ENCODE assay signal across 13 cellular contexts in the genomic region with DNA sequence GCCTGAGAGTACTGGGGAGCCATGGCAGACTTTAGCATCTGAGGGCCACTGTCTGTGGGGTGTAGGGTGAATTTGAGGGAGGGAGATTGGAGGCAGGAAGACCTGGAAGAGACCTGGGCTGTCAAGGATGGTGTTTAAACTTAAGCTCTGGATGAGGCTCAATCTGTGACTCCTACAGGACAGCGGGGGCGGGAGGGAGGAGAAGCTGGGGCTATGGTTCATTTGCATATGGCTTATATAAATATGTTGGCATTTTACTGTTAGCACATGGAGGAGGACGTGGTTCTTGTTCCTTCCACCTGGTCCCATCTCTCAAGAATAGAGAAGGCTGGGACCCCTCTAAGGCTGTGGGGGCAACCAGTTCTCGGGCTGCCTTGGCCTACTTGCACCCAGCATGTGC.
DNase-seq lines count a peak whose midpoint lies in the region; ATAC-seq and TF ChIP-seq lines count a peak whose summit lies in the region.
"Had no signal": no experiment of that assay in that cellular context is flagged by ENCODE, and none has a peak within 500 bp of the region (broad histone marks: within the 10 kb centered on the region; RNA-seq: fewer than 3 reads in every experiment).

No MANE protein-coding gene starts in this region.

- TF ChIP-seq POLR2A in transverse colon (IDR thresholded peaks at IDR 0.05), result no peak

- no peak overlapping the region for H3K9ac ChIP-seq in iPS-15b (ENCODE audit: low read depth, low read length)

- H3K27ac ChIP-seq in WERI-Rb-1 (peak overlapping the region; percentile 57), transverse colon (no peak overlapping the region)

- H3K4me3 Mint-ChIP-seq in activated naive CD8-positive, alpha-beta T cell treated with anti-CD3 and anti-CD28 coated beads, Interleukin-2, amount 10 ng/mL, durations not matched to agents 7 days and 5 days, result no peak overlapping the region
- no peak overlapping the region for H3K4me3 Mint-ChIP-seq in activated naive CD8-positive, alpha-beta T cell treated with anti-CD3 and anti-CD28 coated beads for 36 hours
- H3K4me3 Mint-ChIP-seq in type B pancreatic cell, result no peak overlapping the region

- H3K27me3 Mint-ChIP-seq in activated naive CD8-positive, alpha-beta T cell treated with anti-CD3 and anti-CD28 coated beads, Interleukin-2, amount 10 ng/mL, durations not matched to agents 7 days and 5 days, result peaks cover 33% of the 10 kb centered on the region
- peaks cover 35% of the 10 kb centered on the region for H3K27me3 Mint-ChIP-seq in activated naive CD8-positive, alpha-beta T cell treated with anti-CD3 and anti-CD28 coated beads for 36 hours
- H3K27me3 Mint-ChIP-seq in type B pancreatic cell, result peaks cover 92% of the 10 kb centered on the region

- no peaks in the 10 kb centered on the region for H3K27me3 ChIP-seq in WERI-Rb-1 (ENCODE audit: insufficient read depth, low read depth, severe bottlenecking)
- H3K27me3 ChIP-seq in iPS-15b (ENCODE audit: control insufficient read depth, insufficient read depth, low read length), result peaks cover 69% of the 10 kb centered on the region
- peaks cover 38% of the 10 kb centered on the region for H3K27me3 ChIP-seq in transverse colon

- H3K9me3 ChIP-seq in WERI-Rb-1 (ENCODE audit: severe bottlenecking) (no peaks in the 10 kb centered on the region), iPS-15b (ENCODE audit: control insufficient read depth, insufficient read depth, low read length) (no peaks in the 10 kb centered on the region), transverse colon (no peaks in the 10 kb centered on the region)

- TF ChIP-seq EP300 in transverse colon (IDR thresholded peaks at IDR 0.05; ENCODE audit: low read depth), result no peak

- H3K36me3 ChIP-seq in WERI-Rb-1, result no peaks in the 10 kb centered on the region; the same call in 1 of the 2 replicates
- no peaks in the 10 kb centered on the region for H3K36me3 ChIP-seq in iPS-15b (ENCODE audit: control insufficient read depth, insufficient read depth, low read length)
- no peaks in the 10 kb centered on the region for H3K36me3 ChIP-seq in transverse colon

- POLR2A ChIA-PET in activated naive CD8-positive, alpha-beta T cell treated with anti-CD3 and anti-CD28 coated beads, Interleukin-2, amount 10 ng/mL, durations not matched to agents 7 days and 5 days (lab: Charles Lee), result interaction anchor here (1.6 kb wide), 2 partner anchors 15 to 77 kb away, joined by 3 to 5 read pairs; no protein-coding TSS in a partner anchor

- no peaks in the 10 kb centered on the region for H3K9me3 Mint-ChIP-seq in activated naive CD8-positive, alpha-beta T cell treated with anti-CD3 and anti-CD28 coated beads, Interleukin-2, amount 10 ng/mL, durations not matched to agents 7 days and 5 days
- H3K9me3 Mint-ChIP-seq in activated naive CD8-positive, alpha-beta T cell treated with anti-CD3 and anti-CD28 coated beads for 36 hours, result no peaks in the 10 kb centered on the region
- H3K9me3 Mint-ChIP-seq in type B pancreatic cell, result no peaks in the 10 kb centered on the region

- in situ Hi-C loops in transverse colon (cut with MboI; ENCODE audit: low pct_ligation_motif_present in 1 of 4, low pct_unique_long_range_greater_than_20kb in 1 of 4, low sequenced_read_pairs in 3 of 4), result no loop called here

- no peak for TF ChIP-seq CTCF in WERI-Rb-1 (IDR thresholded peaks at IDR 0.05; ENCODE audit: low read depth, low read length)
- no peak for TF ChIP-seq CTCF in type B pancreatic cell (conservative IDR thresholded peaks at IDR 0.05)
- TF ChIP-seq CTCF in transverse colon (IDR thresholded peaks at IDR 0.05), result no peak

- peaks cover 28% of the 10 kb centered on the region for H3K4me1 Mint-ChIP-seq in activated naive CD8-positive, alpha-beta T cell treated with anti-CD3 and anti-CD28 coated beads, Interleukin-2, amount 10 ng/mL, durations not matched to agents 7 days and 5 days
- peaks cover 30% of the 10 kb centered on the region for H3K4me1 Mint-ChIP-seq in activated naive CD8-positive, alpha-beta T cell treated with anti-CD3 and anti-CD28 coated beads for 36 hours
- H3K4me1 Mint-ChIP-seq in type B pancreatic cell (ENCODE audit: unreplicated experiment), result peaks cover 11% of the 10 kb centered on the region

- H3K4me3 ChIP-seq in WERI-Rb-1 (ENCODE audit: low read depth, low read length), result peak overlapping the region; percentile 24
- peak overlapping the region; percentile 13 for H3K4me3 ChIP-seq in iPS-15b (ENCODE audit: low read depth, low read length)
- H3K4me3 ChIP-seq in transverse colon, result no peak overlapping the region

- peaks cover 21% of the 10 kb centered on the region for H3K4me1 ChIP-seq in iPS-15b (ENCODE audit: control insufficient read depth, insufficient read depth, low read length)
- H3K4me1 ChIP-seq in transverse colon, result peaks cover 0 to 11% (median 8%) of the 10 kb centered on the region in 4 donors

- H3K36me3 Mint-ChIP-seq in activated naive CD8-positive, alpha-beta T cell treated with anti-CD3 and anti-CD28 coated beads, Interleukin-2, amount 10 ng/mL, durations not matched to agents 7 days and 5 days, result no peaks in the 10 kb centered on the region
- H3K36me3 Mint-ChIP-seq in activated naive CD8-positive, alpha-beta T cell treated with anti-CD3 and anti-CD28 coated beads for 36 hours, result no peaks in the 10 kb centered on the region
- H3K36me3 Mint-ChIP-seq in type B pancreatic cell, result no peaks in the 10 kb centered on the region

- 70 to 74% methylated on average over 2 to 4 of the region's 4 CpGs for WGBS in transverse colon (ENCODE audit: low coverage in 1 of 2), 2 donors

- intact Hi-C loops in transverse colon (cut with DNase I; ENCODE audit: low total_unique reads), result no loop called here

- no peak for ATAC-seq in activated naive CD8-positive, alpha-beta T cell treated with anti-CD3 and anti-CD28 coated beads, Interleukin-2, amount 10 ng/mL, durations not matched to agents 7 days and 5 days (ENCODE audit: low read depth)
- ATAC-seq in GM21723 (IDR thresholded peaks at IDR 0.05; ENCODE audit: unreplicated experiment), result no peak
- ATAC-seq: HepG2 had no signal

- DNase-seq in activated naive CD8-positive, alpha-beta T cell treated with anti-CD3 and anti-CD28 coated beads, Interleukin-2, amount 10 ng/mL, durations not matched to agents 7 days and 5 days, result no peak
- DNase-seq in activated naive CD8-positive, alpha-beta T cell treated with anti-CD3 and anti-CD28 coated beads for 36 hours, result no peak
- DNase-seq in WERI-Rb-1 (no peak), type B pancreatic cell (ENCODE audit: extremely low spot score, unreplicated experiment) (no peak), NCI-H187 (lab: John Stamatoyannopoulos, UW) (no peak), transverse colon (no peak)
- DNase-seq: Kasumi-1; NCI-H526 treated with DMSO at 0.1 percent for 48 hours; NK-92 treated with Interleukin-12 subunit alpha and Interleukin-12 subunit beta, amount 100 ng/mL, for 24 hours; OCI-M1 had no signal

- peak overlapping the region; percentile 35 for H3K27ac Mint-ChIP-seq in activated naive CD8-positive, alpha-beta T cell treated with anti-CD3 and anti-CD28 coated beads, Interleukin-2, amount 10 ng/mL, durations not matched to agents 7 days and 5 days
- H3K27ac Mint-ChIP-seq in activated naive CD8-positive, alpha-beta T cell treated with anti-CD3 and anti-CD28 coated beads for 36 hours, result no peak overlapping the region
- H3K27ac Mint-ChIP-seq in type B pancreatic cell, result peak overlapping the region; percentile 20

Comparison
In these comparisons a context has a peak if more than half of its experiments do, and no peak if none do; other contexts are left out.
1. H3K4me3 ChIP-seq: peak in WERI-Rb-1 (single experiment) and iPS-15b (single experiment); none in transverse colon (0 of 4).